Comparison of ENCODE assay signal across 39 cellular contexts in the genomic region with DNA sequence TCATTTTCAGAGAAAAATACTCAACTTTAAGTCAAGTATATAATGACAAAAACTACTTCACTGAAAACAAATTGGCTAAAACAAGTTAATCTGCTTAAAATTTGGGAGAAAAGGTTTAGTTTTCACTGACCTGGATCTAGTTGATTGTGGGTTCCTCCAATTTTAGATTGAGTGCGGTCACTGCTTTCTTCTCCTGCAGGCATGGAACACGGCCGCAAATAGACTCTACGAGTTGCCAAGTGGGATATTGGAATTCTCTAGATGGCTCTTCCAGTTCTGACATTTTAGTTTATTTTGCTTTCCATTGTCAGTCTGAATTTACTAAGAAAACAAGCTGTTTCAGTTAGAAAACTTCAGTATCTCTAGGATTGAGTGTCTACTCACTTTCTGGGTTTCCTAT. TPM values are rescaled to one million over a fixed set of nuclear protein-coding genes. Genes with fewer than 3 reads are reported as not detected.
"Had no signal": no experiment of that assay in that cellular context is flagged by ENCODE, and none has a peak within 500 bp of the region (broad histone marks: within the 10 kb centered on the region; RNA-seq: fewer than 3 reads in every experiment).

No MANE protein-coding gene starts in this region.

- H3K27ac ChIP-seq: KMS-11 had no signal

- DNase-seq: Karpas-422, Kasumi-1, KG1, MG63, MM.1S, MV-4-11, NCI-H1048, NCI-H1092, NCI-H1092 treated with DMSO at 0.1 percent for 48 hours, NCI-H1105, NCI-H1105 treated with DMSO at 0.1 percent for 48 hours, NCI-H1417, NCI-H1417 treated with DMSO at 0.1 percent for 48 hours, NCI-H1436, NCI-H1436 treated with DMSO at 0.1 percent for 48 hours, NCI-H146, NCI-H1694, NCI-H1694 treated with DMSO at 0.1 percent for 48 hours, NCI-H187, NCI-H187 treated with DMSO at 0.1 percent for 48 hours, NCI-H1930, NCI-H2029, NCI-H2029 treated with DMSO at 0.1 percent for 48 hours, NCI-H2081, NCI-H2081 treated with DMSO at 0.1 percent for 48 hours, NCI-H2107, NCI-H2171, NCI-H2171 treated with DMSO at 0.1 percent for 48 hours, NCI-H2227 treated with DMSO at 0.1 percent for 48 hours, NCI-H226, NCI-H345, NCI-H446, NCI-H446 treated with DMSO at 0.1 percent for 48 hours, NCI-H510A had no signal

- H3K27me3 ChIP-seq: MG63 had no signal

- H3K36me3 ChIP-seq: MG63 had no signal

- H3K9me3 ChIP-seq: MG63 had no signal

- H3K4me3 ChIP-seq: MG63 had no signal

RNA-seq across cellular contexts. Expression of a gene that starts 12.3 kb away (rescaled TPM):
- total RNA-seq: LHCN-M2, M059J, MCF 10A, NCI-H460 had no signal

RNA-seq across cellular contexts. Expression of a gene that starts 29.3 kb away (rescaled TPM):
- total RNA-seq: LHCN-M2, M059J, MCF 10A, NCI-H460 had no signal

RNA-seq across cellular contexts. Expression of a gene that starts 48.0 kb away (rescaled TPM):
- total RNA-seq: LHCN-M2, M059J, MCF 10A, NCI-H460 had no signal
